In genomic region chr11:69005631-69006368, GRCh38 we compare ENCODE assay signal across 28 cellular contexts. TPM values are rescaled to one million over a fixed set of nuclear protein-coding genes. Genes with fewer than 3 reads are reported as not detected.
A peak's percentile ranks its signal among the peaks of the same experiment; 100 is the strongest.
DNase-seq lines count a peak whose midpoint lies in the region; TF ChIP-seq lines count a peak whose summit lies in the region.
"Had no signal": no experiment of that assay in that cellular context is flagged by ENCODE, and none has a peak within 500 bp of the region (broad histone marks: within the 10 kb centered on the region; RNA-seq: fewer than 3 reads in every experiment).

No MANE protein-coding gene starts in this region.

- H3K9ac ChIP-seq in H9 (ENCODE audit: extremely low read depth, insufficient read length, low read length) = no peak overlapping the region
- H3K9ac ChIP-seq in endodermal cell (ENCODE audit: extremely low read depth, low read length, poor library complexity, severe bottlenecking) = no peak overlapping the region
- H3K9ac ChIP-seq: KMS-11 had no signal

- no peak overlapping the region for H3K18ac ChIP-seq in H9 (ENCODE audit: insufficient read length, low read depth, low read length)

- H4K20me1 ChIP-seq in H9 (ENCODE audit: control insufficient read depth, insufficient read depth, insufficient read length) = no peaks in the 10 kb centered on the region

- H2BK120ac ChIP-seq in H9 (ENCODE audit: low read depth, low read length, poor library complexity, severe bottlenecking) = no peak overlapping the region

- no peak overlapping the region for H3K23ac ChIP-seq in H9 (ENCODE audit: insufficient read length, low read depth, low read length)

- H3K9me3 Mint-ChIP-seq in H9 = no peaks in the 10 kb centered on the region
- H3K9me3 Mint-ChIP-seq in endodermal cell = no peaks in the 10 kb centered on the region
- no peaks in the 10 kb centered on the region for H3K9me3 Mint-ChIP-seq in nephron
- H3K9me3 Mint-ChIP-seq: activated CD8-positive, alpha-beta T cell treated with anti-CD3 and anti-CD28 coated beads for 36 hours; GM23338; stimulated activated naive CD8-positive, alpha-beta T cell treated with anti-CD3 and anti-CD28 coated beads, Interleukin-15, amount 100 ng/mL, for 72 hours had no signal

- no peak overlapping the region for H4K5ac ChIP-seq in H9 (ENCODE audit: insufficient read length, low read depth, low read length)

- H3K4me3 ChIP-seq in endodermal cell (ENCODE audit: low read length) = no peak overlapping the region
- H3K4me3 ChIP-seq in tibial artery = no peak overlapping the region
- H3K4me3 ChIP-seq: GM23338, skin epidermis had no signal

- H3K4ac ChIP-seq in H9 (ENCODE audit: low read depth, low read length) = no peak overlapping the region

- H2BK20ac ChIP-seq in H9 (ENCODE audit: low read depth, low read length, poor library complexity, severe bottlenecking) = no peak overlapping the region

- H3K79me2 ChIP-seq in H9 (ENCODE audit: insufficient read depth, low read length) = no peaks in the 10 kb centered on the region

- H2BK15ac ChIP-seq in H9 (ENCODE audit: low read depth, low read length) = no peak overlapping the region

- intact Hi-C loops in tibial artery (cut with DNase I; ENCODE audit: low total_unique reads) = loop anchor here (5.0 to 10.0 kb wide), 2 partner anchors 81 to 82 kb away; no protein-coding TSS in a partner anchor

- H3K36me3 ChIP-seq in endodermal cell (ENCODE audit: control insufficient read depth, insufficient read depth, low read length) (no peaks in the 10 kb centered on the region), tibial artery (peaks cover 47 to 57% (median 50%) of the 10 kb centered on the region in 3 donors)

- H3K27me3 ChIP-seq in H9 (ENCODE audit: insufficient read depth, low read length) (no peaks in the 10 kb centered on the region), endodermal cell (ENCODE audit: control insufficient read depth, insufficient read depth, low read length, poor library complexity, severe bottlenecking) (no peaks in the 10 kb centered on the region), tibial artery (no peaks in the 10 kb centered on the region)

- DNase-seq in H9 (no peak), endodermal cell (peak; percentile 38), tibial artery (peak in 1 of 2 donors; percentile 56), GM03348 (ENCODE audit: low spot score) (no peak), NCI-H1092 (lab: John Stamatoyannopoulos, UW) (no peak), D341Med (ENCODE audit: low spot score) (no peak), dedifferentiated amniotic fluid mesenchymal stem cell (ENCODE audit: extremely low spot score) (no peak)
- DNase-seq: activated CD4-positive, CD25-positive, alpha-beta regulatory T cell treated with anti-CD3 and anti-CD28 coated beads, Interleukin-2, amount 50 U/mL, for 72 hours; activated CD8-positive, alpha-beta T cell treated with anti-CD3 and anti-CD28 coated beads for 36 hours; activated T-cell treated with anti-CD3 and anti-CD28 coated beads for 4 hours; central memory CD4-positive, alpha-beta T cell; kidney glomerular epithelial cell; MM.1S; NCI-H1436; NCI-H2107; NCI-H774; stimulated activated CD8-positive, alpha-beta memory T cell treated with anti-CD3 and anti-CD28 coated beads, Interleukin-4, amount 100 ng/mL, for 48 hours; stimulated activated naive CD8-positive, alpha-beta T cell treated with anti-CD3 and anti-CD28 coated beads, Interleukin-15, amount 100 ng/mL, for 72 hours; T-helper 17 cell; trophoblast cell had no signal

- no peak overlapping the region for H2AK5ac ChIP-seq in H9 (ENCODE audit: insufficient read length, low read length)

- H3K27me3 Mint-ChIP-seq in H9 (ENCODE audit: low read depth) (no peaks in the 10 kb centered on the region; the same call in 1 of the 2 replicates), endodermal cell (ENCODE audit: insufficient read depth) (peaks cover 3% of the 10 kb centered on the region), nephron (ENCODE audit: low read depth) (peaks cover 22% of the 10 kb centered on the region)

- H3K36me3 Mint-ChIP-seq in H9 (ENCODE audit: insufficient read depth in 1 of 3, low read depth in 3 of 3) = peaks cover 0 to 5% (median 0%) of the 10 kb centered on the region in 3 experiments; a peak in 4 of 7 replicates
- no peaks in the 10 kb centered on the region for H3K36me3 Mint-ChIP-seq in endodermal cell (ENCODE audit: low read depth)
- H3K36me3 Mint-ChIP-seq in nephron (ENCODE audit: low read depth) = no peaks in the 10 kb centered on the region

- H3K4me1 ChIP-seq in H9 (ENCODE audit: insufficient read depth, low read length) = no peaks in the 10 kb centered on the region
- H3K4me1 ChIP-seq in endodermal cell (ENCODE audit: control insufficient read depth, insufficient read depth, low read length) = peaks cover 6% of the 10 kb centered on the region
- peaks cover 24 to 97% (median 84%) of the 10 kb centered on the region in 4 donors for H3K4me1 ChIP-seq in tibial artery

- peaks cover 4% of the 10 kb centered on the region for H3K23me2 ChIP-seq in H9 (ENCODE audit: insufficient read length, low read depth, low read length, poor library complexity, severe bottlenecking)

- H3K4me3 Mint-ChIP-seq in H9 (no peak overlapping the region), endodermal cell (no peak overlapping the region), nephron (no peak overlapping the region)
- H3K4me3 Mint-ChIP-seq: activated CD8-positive, alpha-beta T cell treated with anti-CD3 and anti-CD28 coated beads for 36 hours; GM23338; stimulated activated naive CD8-positive, alpha-beta T cell treated with anti-CD3 and anti-CD28 coated beads, Interleukin-15, amount 100 ng/mL, for 72 hours; T-helper 17 cell had no signal

- TF ChIP-seq CTCF in H9 (conservative IDR thresholded peaks at IDR 0.05) = no peak
- TF ChIP-seq CTCF in endodermal cell (conservative IDR thresholded peaks at IDR 0.05) = no peak
- TF ChIP-seq CTCF in nephron (IDR thresholded peaks at IDR 0.05; ENCODE audit: unreplicated experiment in 3 of 3) = no peak
- no peak for TF ChIP-seq CTCF in tibial artery (IDR thresholded peaks at IDR 0.05)

- no peak overlapping the region for H2AFZ ChIP-seq in H9 (ENCODE audit: low read length)
- H2AFZ ChIP-seq: GM23338 had no signal

- WGBS in H9 (ENCODE audit: extremely low coverage, insufficient read length, low lambda C conversion rate) = no CpG with 5 or more reads among the region's 48 CpGs
- WGBS in endodermal cell (ENCODE audit: insufficient coverage in 1 of 2, insufficient read length in 1 of 2), 2 experiments = 96% methylated on average over 39 to 48 of the region's 48 CpGs

- H2BK5ac ChIP-seq in H9 (ENCODE audit: insufficient read length, low read length) = no peak overlapping the region

- no peak overlapping the region for H3K4me2 ChIP-seq in H9 (ENCODE audit: insufficient read depth, insufficient read length, low read length)
- H3K4me2 ChIP-seq: GM23338, KMS-11 had no signal

- no peak overlapping the region for H2BK12ac ChIP-seq in H9 (ENCODE audit: insufficient read length, low read depth, low read length)

- no peaks in the 10 kb centered on the region for H3K79me1 ChIP-seq in H9 (ENCODE audit: insufficient read depth, low read depth, low read length, poor library complexity, severe bottlenecking)

- H3K9me3 ChIP-seq in H9 (ENCODE audit: control insufficient read depth, low read depth, low read length) = no peaks in the 10 kb centered on the region
- H3K9me3 ChIP-seq in endodermal cell (ENCODE audit: control insufficient read depth, low read length) = no peaks in the 10 kb centered on the region
- H3K9me3 ChIP-seq in tibial artery = no peaks in the 10 kb centered on the region

- no peak overlapping the region for H3K14ac ChIP-seq in H9 (ENCODE audit: insufficient read depth, low read length)

- no peak overlapping the region for H3T11ph ChIP-seq in H9 (ENCODE audit: low read length)

- peak overlapping the region in 2 of 3 experiments; percentile 50 to 56; a peak in 2 of 7 replicates for H3K27ac Mint-ChIP-seq in H9
- H3K27ac Mint-ChIP-seq in endodermal cell = no peak overlapping the region
- peak overlapping the region in 2 of 3 experiments; percentile 25 to 75 for H3K27ac Mint-ChIP-seq in nephron
- H3K27ac Mint-ChIP-seq: activated CD8-positive, alpha-beta T cell treated with anti-CD3 and anti-CD28 coated beads for 36 hours; GM23338; stimulated activated naive CD8-positive, alpha-beta T cell treated with anti-CD3 and anti-CD28 coated beads, Interleukin-15, amount 100 ng/mL, for 72 hours; T-helper 17 cell had no signal

- no peak overlapping the region for H3K27ac ChIP-seq in H9 (ENCODE audit: insufficient read length, low read depth, low read length)
- no peak overlapping the region for H3K27ac ChIP-seq in endodermal cell (ENCODE audit: low read depth, low read length)
- peak overlapping the region; percentile 91 to 93 for H3K27ac ChIP-seq in tibial artery
- H3K27ac ChIP-seq: C4-2B, HL-60, KMS-11 had no signal

- no peak overlapping the region for H3K56ac ChIP-seq in H9 (ENCODE audit: insufficient read length, low read depth, low read length)

- H4K91ac ChIP-seq in H9 (ENCODE audit: insufficient read length, low read depth, low read length) = no peak overlapping the region

- no peak overlapping the region for H4K8ac ChIP-seq in H9 (replicated peaks; ENCODE audit: insufficient read length, low read depth, low read length)

- H3K4me1 Mint-ChIP-seq in H9 (peaks cover 15 to 16% of the 10 kb centered on the region in 2 experiments), endodermal cell (peaks cover 11% of the 10 kb centered on the region), nephron (peaks cover 31% of the 10 kb centered on the region)
- H3K4me1 Mint-ChIP-seq: T-helper 17 cell had no signal

RNA-seq across cellular contexts. Expression of gene MRGPRF, which starts 7.2 kb away (rescaled TPM):
- total RNA-seq in H9 (2021) (4.0 and 4.3 TPM in 2 replicates), endodermal cell (1 to 10 TPM; 3.7 to 4.7 TPM)
- 1.9 TPM for polyA plus RNA-seq in endodermal cell (2013, experiment 1 of 2)
- polyA plus RNA-seq in endodermal cell (2013, experiment 2 of 2) = 1.5 TPM
- total RNA-seq: activated CD8-positive, alpha-beta T cell treated with anti-CD3 and anti-CD28 coated beads for 36 hours; pulmonary artery endothelial cell; T-helper 17 cell had no signal

RNA-seq across cellular contexts. Expression of gene MRGPRD, which starts 25.0 kb away (rescaled TPM):
- total RNA-seq in H9 (2021) = not detected in 2 replicates
- total RNA-seq in endodermal cell = not detected
- not detected for polyA plus RNA-seq in endodermal cell (2013, experiment 1 of 2)
- not detected for polyA plus RNA-seq in endodermal cell (2013, experiment 2 of 2)
- total RNA-seq: activated CD8-positive, alpha-beta T cell treated with anti-CD3 and anti-CD28 coated beads for 36 hours; dermis microvascular lymphatic vessel endothelial cell; GM23338; pulmonary artery endothelial cell; T-helper 17 cell had no signal
- polyA plus RNA-seq: GM23338 had no signal

RNA-seq across cellular contexts. Expression of gene TPCN2, which starts 42.9 kb away (rescaled TPM):
- 16.2 and 16.8 TPM in 2 replicates for total RNA-seq in H9 (2021)
- total RNA-seq in endodermal cell = 10 to 100 TPM; 20.7 to 27.9 TPM
- polyA plus RNA-seq in endodermal cell (2013, experiment 1 of 2) = 9.3 TPM
- 8.0 TPM for polyA plus RNA-seq in endodermal cell (2013, experiment 2 of 2)

Comparison
In these comparisons a context has a peak if more than half of its experiments do, and no peak if none do; other contexts are left out.
1. H3K27ac ChIP-seq: peak in tibial artery (2 of 2); none in H9 (single experiment) and endodermal cell (single experiment).